Comparison of ENCODE assay signal across 20 cellular contexts in the genomic region with DNA sequence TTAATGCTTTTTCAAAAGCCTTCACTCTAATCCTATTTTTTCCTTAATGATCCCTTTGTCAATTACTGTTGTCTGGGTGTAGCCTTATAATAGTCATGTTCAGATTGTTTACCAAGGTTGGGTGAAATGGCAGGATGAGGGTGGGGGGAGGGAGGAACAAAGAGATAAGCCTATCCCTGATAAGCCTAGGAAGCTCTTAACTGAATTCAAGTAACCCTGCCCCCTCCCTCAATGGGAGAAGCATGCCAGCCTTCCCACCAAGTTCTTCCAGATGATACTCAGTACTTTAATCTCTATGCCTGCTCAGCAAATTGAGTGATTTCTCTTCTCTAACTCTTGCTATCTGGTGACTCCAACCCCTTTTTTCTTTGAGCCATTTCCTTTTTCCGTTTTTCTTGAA.
"Had no signal": no experiment of that assay in that cellular context is flagged by ENCODE, and none has a peak within 500 bp of the region (broad histone marks: within the 10 kb centered on the region; RNA-seq: fewer than 3 reads in every experiment).

No MANE protein-coding gene starts in this region.

- H3K36me3 Mint-ChIP-seq: activated naive CD4-positive, alpha-beta T cell treated with anti-CD3 and anti-CD28 coated beads, Interleukin-2, amount 50 U/mL, for 72 hours; natural killer cell treated with Interleukin-12 subunit alpha and Interleukin-12 subunit beta and Interleukin-15 and Interleukin-18, amount 100 ng/mL, for 72 hours had no signal

- H3K9me3 ChIP-seq: gastrocnemius medialis, lower lobe of right lung, testis had no signal

- DNase-seq: activated CD4-positive, alpha-beta memory T cell treated with anti-CD3 and anti-CD28 coated beads, Interleukin-2, amount 10 ng/mL, durations not matched to agents 7 days and 5 days; activated effector memory CD4-positive, alpha-beta T cell treated with anti-CD3 and anti-CD28 coated beads, Interleukin-2, amount 50 U/mL, for 16 hours; activated T-cell treated with anti-CD3 and anti-CD28 coated beads, Interleukin-2, amount 50 U/mL, for 4 hours; amygdala; brain microvascular endothelial cell; cerebellar nuclear complex; dermis blood vessel endothelial cell; effector memory CD8-positive, alpha-beta T cell; gastrocnemius medialis; heart right ventricle; left colon; lower lobe of right lung; nucleus accumbens; right cardiac atrium; small intestine; stimulated activated naive CD8-positive, alpha-beta T cell treated with anti-CD3 and anti-CD28 coated beads, Interleukin-15, Interleukin-2, amounts not matched to agents 100 U/mL and 50 U/mL, for 24 hours; testis had no signal

- H3K9me3 Mint-ChIP-seq: natural killer cell treated with Interleukin-12 subunit alpha and Interleukin-12 subunit beta and Interleukin-15 and Interleukin-18, amount 100 ng/mL, for 72 hours had no signal

- H3K27me3 ChIP-seq: brain microvascular endothelial cell, gastrocnemius medialis, testis had no signal

- H3K4me1 ChIP-seq: gastrocnemius medialis, heart right ventricle, lower lobe of right lung, testis had no signal

- H3K4me3 Mint-ChIP-seq: activated CD4-positive, alpha-beta memory T cell treated with anti-CD3 and anti-CD28 coated beads, Interleukin-2, amount 10 ng/mL, durations not matched to agents 7 days and 5 days; activated T-cell treated with anti-CD3 and anti-CD28 coated beads, Interleukin-2, amount 50 U/mL, for 4 hours; effector memory CD8-positive, alpha-beta T cell; natural killer cell treated with Interleukin-12 subunit alpha and Interleukin-12 subunit beta and Interleukin-15 and Interleukin-18, amount 100 ng/mL, for 72 hours had no signal

- H3K4me3 ChIP-seq: gastrocnemius medialis, heart right ventricle, lower lobe of right lung, testis had no signal

- H3K4me1 Mint-ChIP-seq: activated CD4-positive, alpha-beta memory T cell treated with anti-CD3 and anti-CD28 coated beads, Interleukin-2, amount 10 ng/mL, durations not matched to agents 7 days and 5 days had no signal

- ATAC-seq: activated naive CD4-positive, alpha-beta T cell treated with anti-CD3 and anti-CD28 coated beads, Interleukin-2, amount 50 U/mL, for 72 hours; activated T-cell treated with anti-CD3 and anti-CD28 coated beads, Interleukin-2, amount 50 U/mL, for 4 hours; effector memory CD8-positive, alpha-beta T cell; gastrocnemius medialis; heart right ventricle; left colon; lower lobe of right lung; natural killer cell treated with Interleukin-12 subunit alpha and Interleukin-12 subunit beta and Interleukin-15 and Interleukin-18, amount 100 ng/mL, for 72 hours; right cardiac atrium; SK-N-SH treated with all-trans-retinoic acid at 6 μM for 48 hours; stimulated activated naive CD8-positive, alpha-beta T cell treated with anti-CD3 and anti-CD28 coated beads, Interleukin-15, Interleukin-2, amounts not matched to agents 100 U/mL and 50 U/mL, for 24 hours had no signal

- H3K36me3 ChIP-seq: brain microvascular endothelial cell, gastrocnemius medialis, heart right ventricle, lower lobe of right lung had no signal

- H3K27ac ChIP-seq: brain microvascular endothelial cell, gastrocnemius medialis, heart right ventricle, lower lobe of right lung, testis had no signal

- H3K27me3 Mint-ChIP-seq: activated CD4-positive, alpha-beta memory T cell treated with anti-CD3 and anti-CD28 coated beads, Interleukin-2, amount 10 ng/mL, durations not matched to agents 7 days and 5 days had no signal

- H3K27ac Mint-ChIP-seq: activated CD4-positive, alpha-beta memory T cell treated with anti-CD3 and anti-CD28 coated beads, Interleukin-2, amount 10 ng/mL, durations not matched to agents 7 days and 5 days; activated naive CD4-positive, alpha-beta T cell treated with anti-CD3 and anti-CD28 coated beads, Interleukin-2, amount 50 U/mL, for 72 hours; effector memory CD8-positive, alpha-beta T cell; natural killer cell treated with Interleukin-12 subunit alpha and Interleukin-12 subunit beta and Interleukin-15 and Interleukin-18, amount 100 ng/mL, for 72 hours had no signal
